In genomic region chr2:130382313-130382917, GRCh38 we compare ENCODE assay signal across 26 cellular contexts. TPM values are rescaled to one million over a fixed set of nuclear protein-coding genes. Genes with fewer than 3 reads are reported as not detected.
DNase-seq lines count a peak whose midpoint lies in the region; ATAC-seq, FAIRE-seq and TF ChIP-seq lines count a peak whose summit lies in the region.
"Had no signal": no experiment of that assay in that cellular context is flagged by ENCODE, and none has a peak within 500 bp of the region (broad histone marks: within the 10 kb centered on the region; RNA-seq: fewer than 3 reads in every experiment).

No MANE protein-coding gene starts in this region.

- H3K9ac ChIP-seq in K562 (ENCODE audit: insufficient read depth in 1 of 2, low read depth in 2 of 2, low read length in 2 of 2) (no peak overlapping the region), HepG2 (ENCODE audit: insufficient read depth, low read depth, low read length) (no peak overlapping the region)

- H3K27ac ChIP-seq in K562 (ENCODE audit: extremely low read depth, low read depth, low read length) (no peak overlapping the region), HepG2 (ENCODE audit: extremely low read length, insufficient read depth, low read length) (no peak overlapping the region)
- H3K27ac ChIP-seq: C4-2B, HL-60, Peyer's patch, SK-N-MC had no signal

- WGBS in K562 (ENCODE audit: insufficient coverage, low coverage, missing lambda C conversion rate) = 91% methylated on average over 8 of the region's 8 CpGs
- WGBS in HepG2 (ENCODE audit: low lambda C conversion rate) = 35% methylated on average over 7 of the region's 8 CpGs

- TF ChIP-seq POLR2A in K562 (conservative IDR thresholded peaks at IDR 0.05) = no peak
- no peak for TF ChIP-seq POLR2A in HepG2 (IDR thresholded peaks at IDR 0.05; ENCODE audit: insufficient read depth in 1 of 2, low read depth in 2 of 2, low read length in 2 of 2)

- no peaks in the 10 kb centered on the region for H3K36me3 Mint-ChIP-seq in natural killer cell
- H3K36me3 Mint-ChIP-seq in natural killer cell treated with Interleukin-12 subunit alpha and Interleukin-12 subunit beta and Interleukin-15 and Interleukin-18, amount 100 ng/mL, for 72 hours = no peaks in the 10 kb centered on the region
- peaks cover 38% of the 10 kb centered on the region for H3K36me3 Mint-ChIP-seq in stimulated activated memory B cell treated with anti-CD40 and anti-IgM and Interleukin-4, amounts not matched to agents 10 μg/mL and 1 μg/mL and 100 μg/mL, for 72 hours

- H3K9me1 ChIP-seq in K562 (ENCODE audit: control insufficient read depth, insufficient read depth, low read length) = no peaks in the 10 kb centered on the region

- H3K27me3 Mint-ChIP-seq in natural killer cell (ENCODE audit: low read depth in 2 of 2) = no peaks in the 10 kb centered on the region
- no peaks in the 10 kb centered on the region for H3K27me3 Mint-ChIP-seq in natural killer cell treated with Interleukin-12 subunit alpha and Interleukin-12 subunit beta and Interleukin-15 and Interleukin-18, amount 100 ng/mL, for 72 hours
- H3K27me3 Mint-ChIP-seq in stimulated activated memory B cell treated with anti-CD40 and anti-IgM and Interleukin-4, amounts not matched to agents 10 μg/mL and 1 μg/mL and 100 μg/mL, for 72 hours = no peaks in the 10 kb centered on the region

- H3K27ac Mint-ChIP-seq in natural killer cell = peak overlapping the region; percentile 73 to 74
- H3K27ac Mint-ChIP-seq in natural killer cell treated with Interleukin-12 subunit alpha and Interleukin-12 subunit beta and Interleukin-15 and Interleukin-18, amount 100 ng/mL, for 72 hours = no peak overlapping the region
- H3K27ac Mint-ChIP-seq in stimulated activated memory B cell treated with anti-CD40 and anti-IgM and Interleukin-4, amounts not matched to agents 10 μg/mL and 1 μg/mL and 100 μg/mL, for 72 hours = peak overlapping the region; percentile 64
- H3K27ac Mint-ChIP-seq: HFFc6 had no signal

- H3K36me3 ChIP-seq in K562 (ENCODE audit: control insufficient read depth, insufficient read depth, low read length) (no peaks in the 10 kb centered on the region), HepG2 (replicated peaks in 1 of 2; ENCODE audit: control insufficient read depth in 1 of 2, insufficient read depth in 2 of 2, low read length in 2 of 2) (no peaks in the 10 kb centered on the region)
- H3K36me3 ChIP-seq: HAP-1, Peyer's patch had no signal

- BruUV-seq in K562 (replicated peaks; lab: Mats Ljungman, UMichigan) = no TSS peak
- BruUV-seq in HepG2 (replicated peaks; lab: Mats Ljungman, UMichigan) = no TSS peak

- H3K4me1 Mint-ChIP-seq in natural killer cell = peaks cover 47 to 81% of the 10 kb centered on the region in 2 donors
- peaks cover 19 to 35% of the 10 kb centered on the region in 2 donors for H3K4me1 Mint-ChIP-seq in natural killer cell treated with Interleukin-12 subunit alpha and Interleukin-12 subunit beta and Interleukin-15 and Interleukin-18, amount 100 ng/mL, for 72 hours (ENCODE audit: low read depth in 2 of 2)
- H3K4me1 Mint-ChIP-seq in stimulated activated memory B cell treated with anti-CD40 and anti-IgM and Interleukin-4, amounts not matched to agents 10 μg/mL and 1 μg/mL and 100 μg/mL, for 72 hours = peaks cover 71% of the 10 kb centered on the region

- CTCF ChIA-PET in K562 (lab: Yijun Ruan, JAX; ENCODE audit: low intra/inter-chr PET ratio) = no interaction called here
- CTCF ChIA-PET in HepG2 (lab: Yijun Ruan, JAX; ENCODE audit: low intra/inter-chr PET ratio, low total read pairs) = no interaction called here

- H2AFZ ChIP-seq in K562 (ENCODE audit: low read depth, low read length) = no peak overlapping the region
- no peak overlapping the region for H2AFZ ChIP-seq in HepG2 (ENCODE audit: low read length)

- TF ChIP-seq RAD21 in K562 (CRISPR knock-in tag; conservative IDR thresholded peaks at IDR 0.05 in 1 of 2, IDR thresholded peaks at IDR 0.05 in 1 of 2) (no peak), HepG2 (CRISPR knock-in tag; IDR thresholded peaks at IDR 0.05) (no peak)

- TF ChIP-seq EP300 in K562 (IDR thresholded peaks at IDR 0.05; ENCODE audit: low read length) (no peak), HepG2 (IDR thresholded peaks at IDR 0.05; ENCODE audit: low read depth in 2 of 2, low read length in 2 of 2) (no peak), HepG2 (CRISPR knock-in tag; IDR thresholded peaks at IDR 0.05; ENCODE audit: borderline replicate concordance) (no peak)

- H3K27me3 ChIP-seq in K562 (ENCODE audit: control insufficient read depth in 2 of 2, insufficient read depth in 2 of 2, low read length in 2 of 2) = no peaks in the 10 kb centered on the region
- H3K27me3 ChIP-seq in HepG2 (ENCODE audit: control insufficient read depth in 1 of 2, insufficient read depth in 2 of 2, low read length in 2 of 2) = peaks cover 4 to 28% of the 10 kb centered on the region in 2 experiments
- H3K27me3 ChIP-seq: Peyer's patch had no signal

- H3K4me3 ChIP-seq in K562 (no peak overlapping the region), HepG2 (replicated peaks in 1 of 3; ENCODE audit: insufficient read depth in 1 of 3, low read depth in 2 of 3, low read length in 3 of 3) (no peak overlapping the region)
- H3K4me3 ChIP-seq: HAP-1, Peyer's patch, SK-N-MC had no signal

- ATAC-seq in natural killer cell = no peak
- no peak for ATAC-seq in natural killer cell treated with Interleukin-12 subunit alpha and Interleukin-12 subunit beta and Interleukin-15 and Interleukin-18, amount 100 ng/mL, for 72 hours
- ATAC-seq in K562 = no peak
- no peak for ATAC-seq in HepG2
- ATAC-seq in stimulated activated memory B cell treated with anti-CD40 and anti-IgM and Interleukin-4, amounts not matched to agents 10 μg/mL and 1 μg/mL and 100 μg/mL, for 72 hours = no peak
- ATAC-seq in Right ventricle myocardium superior (ENCODE audit: poor library complexity) = no peak

- in situ Hi-C loops in K562 (cut with MboI) = loop anchor here (25.0 kb wide), 1 partner anchor 205 kb away; the partner anchor contains the start of gene CFC1
- in situ Hi-C loops in HepG2 (cut with HindIII; ENCODE audit: extremely low pct_ligation_motif_present, low pct_unique_long_range_greater_than_20kb) = no loop called here

- intact Hi-C loops in natural killer cell (cut with micrococcal nuclease) (no loop called here), K562 (cut with micrococcal nuclease) (no loop called here), HepG2 (cut with micrococcal nuclease; ENCODE audit: unreplicated experiment) (no loop called here), Right ventricle myocardium superior (cut with DNase I) (no loop called here)

- no peak overlapping the region for H3K4me2 ChIP-seq in K562 (ENCODE audit: insufficient read depth, low read length)
- no peak overlapping the region for H3K4me2 ChIP-seq in HepG2 (ENCODE audit: low read depth, low read length)

- no peak overlapping the region for H3K4me3 Mint-ChIP-seq in natural killer cell
- no peak overlapping the region for H3K4me3 Mint-ChIP-seq in natural killer cell treated with Interleukin-12 subunit alpha and Interleukin-12 subunit beta and Interleukin-15 and Interleukin-18, amount 100 ng/mL, for 72 hours
- no peak overlapping the region for H3K4me3 Mint-ChIP-seq in stimulated activated memory B cell treated with anti-CD40 and anti-IgM and Interleukin-4, amounts not matched to agents 10 μg/mL and 1 μg/mL and 100 μg/mL, for 72 hours
- H3K4me3 Mint-ChIP-seq: HFFc6 had no signal

- H3K4me1 ChIP-seq in K562 (replicated peaks in 1 of 2; ENCODE audit: control insufficient read depth in 2 of 2, insufficient read depth in 2 of 2, low read length in 2 of 2) = peaks cover 19 to 41% of the 10 kb centered on the region in 2 experiments
- no peaks in the 10 kb centered on the region for H3K4me1 ChIP-seq in HepG2 (ENCODE audit: insufficient read depth, low read length)
- H3K4me1 ChIP-seq: HAP-1 had no signal

- H3K9me3 ChIP-seq in K562 (replicated peaks; ENCODE audit: control insufficient read depth, insufficient read depth, low read depth, low read length) (no peaks in the 10 kb centered on the region), HepG2 (ENCODE audit: low read length) (no peaks in the 10 kb centered on the region)
- H3K9me3 ChIP-seq: HAP-1, Peyer's patch had no signal

- no peaks in the 10 kb centered on the region; the same call in 2 of the 3 replicates for H3K79me2 ChIP-seq in K562 (ENCODE audit: control insufficient read depth, insufficient read depth, low read length)
- no peaks in the 10 kb centered on the region for H3K79me2 ChIP-seq in HepG2 (ENCODE audit: insufficient read depth, low read length)

- POLR2A ChIA-PET in K562 (lab: Yijun Ruan, JAX) = no interaction called here
- POLR2A ChIA-PET in HepG2 (lab: Yijun Ruan, JAX) = no interaction called here

- H3K9me3 Mint-ChIP-seq in natural killer cell = no peaks in the 10 kb centered on the region
- no peaks in the 10 kb centered on the region for H3K9me3 Mint-ChIP-seq in natural killer cell treated with Interleukin-12 subunit alpha and Interleukin-12 subunit beta and Interleukin-15 and Interleukin-18, amount 100 ng/mL, for 72 hours
- H3K9me3 Mint-ChIP-seq in stimulated activated memory B cell treated with anti-CD40 and anti-IgM and Interleukin-4, amounts not matched to agents 10 μg/mL and 1 μg/mL and 100 μg/mL, for 72 hours = no peaks in the 10 kb centered on the region
- H3K9me3 Mint-ChIP-seq: HFFc6 had no signal

- TF ChIP-seq CTCF in natural killer cell (IDR thresholded peaks at IDR 0.05) = no peak
- TF ChIP-seq CTCF in K562 (IDR thresholded peaks at IDR 0.05 in 2 of 3, conservative IDR thresholded peaks at IDR 0.05 in 1 of 3; ENCODE audit: insufficient read depth in 2 of 3, low read depth in 1 of 3, low read length in 3 of 3) = no peak
- no peak for TF ChIP-seq CTCF in HepG2 (CRISPR knock-in tag; IDR thresholded peaks at IDR 0.05)

- no peak for FAIRE-seq in K562 (lab: Jason Lieb, UNC)
- no peak for FAIRE-seq in HepG2 (lab: Jason Lieb, UNC)
- FAIRE-seq: GM12892 had no signal

- no peak for DNase-seq in natural killer cell
- DNase-seq in natural killer cell treated with Interleukin-12 subunit alpha and Interleukin-12 subunit beta and Interleukin-15 and Interleukin-18, amount 100 ng/mL, for 72 hours (ENCODE audit: low spot score) = no peak
- no peak for DNase-seq in K562 (ENCODE audit: extremely low read depth in 1 of 4, low spot score in 3 of 4)
- DNase-seq in HepG2 (ENCODE audit: low spot score) = no peak
- DNase-seq in Right ventricle myocardium superior = no peak
- DNase-seq in NCI-H1092 treated with DMSO at 0.1 percent for 48 hours (lab: John Stamatoyannopoulos, UW) = no peak
- DNase-seq in 8988T = no peak
- DNase-seq: Calu3; DMS79 treated with DMSO at 0.1 percent for 48 hours; GOT3; HFFc6; NCI-H1105 treated with DMSO at 0.1 percent for 48 hours; NCI-H2029; NCI-H446 treated with DMSO at 0.1 percent for 48 hours; NCI-H526; NCI-H82; NK-92 treated with Interleukin-12 subunit alpha and Interleukin-12 subunit beta, amount 100 ng/mL, for 24 hours; OCI-M1; Peyer's patch; SIG-M5 had no signal

- H4K20me1 ChIP-seq in K562 (replicated peaks; ENCODE audit: control insufficient read depth, insufficient read depth, low read length) (no peaks in the 10 kb centered on the region), HepG2 (ENCODE audit: insufficient read depth, low read length) (no peaks in the 10 kb centered on the region)

RNA-seq across cellular contexts. Expression of gene PTPN18, which starts 26.6 kb away (rescaled TPM):
- 100 to 1,000 TPM; 189 to 194 (median 192) TPM for total RNA-seq in natural killer cell
- 100 to 1,000 TPM in 1 of 2 donors, 10 to 100 TPM in 1; 97.9 to 101 TPM for total RNA-seq in natural killer cell treated with Interleukin-12 subunit alpha and Interleukin-12 subunit beta and Interleukin-15 and Interleukin-18, amount 100 ng/mL, for 72 hours
- 213 and 354 TPM in 2 replicates for total RNA-seq in K562 (2011; cell fraction: chromatin; rRNA removed; ENCODE audit: low replicate concordance)
- total RNA-seq in K562 (2011; cell fraction: nucleolus; rRNA removed) = 191 TPM in 2 replicates
- 220 and 291 TPM in 2 replicates for total RNA-seq in K562 (2011; cell fraction: nucleoplasm; rRNA removed)
- 49.6 and 57.0 TPM in 2 replicates for total RNA-seq in K562 (2014; rRNA removed)
- total RNA-seq in K562 (2014; rRNA removed; fragmentation: Illumina TruSeq; extraction: Trizol) = 36.9 and 37.6 TPM in 2 replicates
- total RNA-seq in K562 (2015; rRNA removed; fragmentation: Illumina TruSeq; extraction: Trizol) = 35.2 and 38.5 TPM in 2 replicates
- 64.0 and 64.4 TPM in 2 replicates for total RNA-seq in K562 (2021)
- 51.0 and 58.7 TPM in 2 replicates for polyA plus RNA-seq in K562 (2011; rRNA removed)
- polyA plus RNA-seq in K562 (2011; cell fraction: cytosol; rRNA removed) = 53.2 and 74.2 TPM in 2 replicates
- polyA plus RNA-seq in K562 (2011; cell fraction: nucleus; rRNA removed) = 140 and 232 TPM in 2 replicates
- 44.4 and 61.5 TPM in 2 replicates for polyA plus RNA-seq in K562 (2012)
- 79.5 and 90.7 TPM in 2 replicates for polyA plus RNA-seq in K562 (2014; fragmentation: Illumina TruSeq; extraction: Trizol)
- polyA plus RNA-seq in K562 (2014; fragmentation: Nextera tagmentation; extraction: Ambion mirVana) = 10 to 100 TPM; 11.6 to 19.3 TPM
- polyA plus RNA-seq in K562 (2014; rRNA removed) = 67.4 and 76.7 TPM in 2 replicates
- 42.3 and 45.7 TPM in 2 replicates for polyA minus RNA-seq in K562 (2011; rRNA and poly(A)+ RNA removed)
- polyA minus RNA-seq in K562 (2011; cell fraction: cytosol; rRNA and poly(A)+ RNA removed) = 31.4 and 33.8 TPM in 2 replicates
- 74.3 and 76.3 TPM in 2 replicates for polyA minus RNA-seq in K562 (2011; cell fraction: nucleus; rRNA and poly(A)+ RNA removed)
- total RNA-seq in HepG2 (2016; rRNA removed; fragmentation: Illumina TruSeq; extraction: Trizol) = 10.8 and 14.8 TPM in 2 replicates
- 8.0 and 13.0 TPM in 2 replicates for total RNA-seq in HepG2 (2016; cell fraction: cytosol; rRNA removed; fragmentation: Illumina TruSeq; extraction: Trizol; ENCODE audit: low read depth)
- total RNA-seq in HepG2 (2016; cell fraction: insoluble cytoplasmic fraction; rRNA removed; fragmentation: Illumina TruSeq; extraction: Trizol) = 7.6 and 15.8 TPM in 2 replicates
- 16.2 and 20.0 TPM in 2 replicates for total RNA-seq in HepG2 (2016; cell fraction: membrane; rRNA removed; fragmentation: Illumina TruSeq; extraction: Trizol)
- 20.9 and 28.1 TPM in 2 replicates for total RNA-seq in HepG2 (2016; cell fraction: nucleus; rRNA removed; fragmentation: Illumina TruSeq; extraction: Trizol)
- 39.5 and 39.6 TPM in 2 replicates for polyA plus RNA-seq in HepG2 (2011; rRNA removed)
- polyA plus RNA-seq in HepG2 (2011; cell fraction: cytosol; rRNA removed) = 19.5 and 25.1 TPM in 2 replicates
- polyA plus RNA-seq in HepG2 (2011; cell fraction: nucleus; rRNA removed) = 126 and 152 TPM in 2 replicates
- 18.3 and 19.5 TPM in 2 replicates for polyA plus RNA-seq in HepG2 (2012)
- 10.6 and 15.8 TPM in 2 replicates for polyA plus RNA-seq in HepG2 (2016; cell fraction: cytosol; fragmentation: Illumina TruSeq; extraction: Trizol; ENCODE audit: low read depth)
- polyA plus RNA-seq in HepG2 (2016; cell fraction: insoluble cytoplasmic fraction; fragmentation: Illumina TruSeq; extraction: Trizol; ENCODE audit: low read depth) = 14.2 and 24.0 TPM in 2 replicates
- 22.4 and 27.8 TPM in 2 replicates for polyA plus RNA-seq in HepG2 (2016; cell fraction: membrane; fragmentation: Illumina TruSeq; extraction: Trizol; ENCODE audit: low read depth)
- polyA plus RNA-seq in HepG2 (2016; cell fraction: nucleus; fragmentation: Illumina TruSeq; extraction: Trizol; ENCODE audit: insufficient read depth, low read depth) = 91.6 and 101 TPM in 2 replicates
- polyA minus RNA-seq in HepG2 (2011; rRNA and poly(A)+ RNA removed; ENCODE audit: low replicate concordance) = 47.1 and 49.5 TPM in 2 replicates
- polyA minus RNA-seq in HepG2 (2011; cell fraction: cytosol; rRNA and poly(A)+ RNA removed) = 13.8 and 15.2 TPM in 2 replicates
- 62.4 and 69.0 TPM in 2 replicates for polyA minus RNA-seq in HepG2 (2011; cell fraction: nucleus; rRNA and poly(A)+ RNA removed)
- total RNA-seq in Right ventricle myocardium superior = 15.7 TPM

RNA-seq across cellular contexts. Expression of gene IMP4, which starts 39.7 kb away (rescaled TPM):
- total RNA-seq in natural killer cell = 10 to 100 TPM; 60.5 to 80.6 (median 72.9) TPM
- 100 to 1,000 TPM in 1 of 2 donors, 10 to 100 TPM in 1; 94.1 to 198 TPM for total RNA-seq in natural killer cell treated with Interleukin-12 subunit alpha and Interleukin-12 subunit beta and Interleukin-15 and Interleukin-18, amount 100 ng/mL, for 72 hours
- 74.0 and 256 TPM in 2 replicates for total RNA-seq in K562 (2011; cell fraction: chromatin; rRNA removed; ENCODE audit: low replicate concordance)
- 209 and 220 TPM in 2 replicates for total RNA-seq in K562 (2011; cell fraction: nucleolus; rRNA removed)
- 139 and 147 TPM in 2 replicates for total RNA-seq in K562 (2011; cell fraction: nucleoplasm; rRNA removed)
- total RNA-seq in K562 (2014; rRNA removed) = 187 and 239 TPM in 2 replicates
- 42.1 and 52.9 TPM in 2 replicates for total RNA-seq in K562 (2014; rRNA removed; fragmentation: Illumina TruSeq; extraction: Trizol)
- total RNA-seq in K562 (2015; rRNA removed; fragmentation: Illumina TruSeq; extraction: Trizol) = 97.8 and 103 TPM in 2 replicates
- total RNA-seq in K562 (2021) = 164 and 167 TPM in 2 replicates
- 127 and 158 TPM in 2 replicates for polyA plus RNA-seq in K562 (2011; rRNA removed)
- polyA plus RNA-seq in K562 (2011; cell fraction: cytosol; rRNA removed) = 271 and 517 TPM in 2 replicates
- polyA plus RNA-seq in K562 (2011; cell fraction: nucleus; rRNA removed) = 407 and 557 TPM in 2 replicates
- 134 and 149 TPM in 2 replicates for polyA plus RNA-seq in K562 (2012)
- polyA plus RNA-seq in K562 (2014; fragmentation: Illumina TruSeq; extraction: Trizol) = 100.0 and 155 TPM in 2 replicates
- polyA plus RNA-seq in K562 (2014; fragmentation: Nextera tagmentation; extraction: Ambion mirVana) = 10 to 100 TPM; 35.4 to 53.3 TPM
- 209 and 231 TPM in 2 replicates for polyA plus RNA-seq in K562 (2014; rRNA removed)
- 51.7 and 70.1 TPM in 2 replicates for polyA minus RNA-seq in K562 (2011; rRNA and poly(A)+ RNA removed)
- polyA minus RNA-seq in K562 (2011; cell fraction: cytosol; rRNA and poly(A)+ RNA removed) = 78.1 and 83.2 TPM in 2 replicates
- 115 and 121 TPM in 2 replicates for polyA minus RNA-seq in K562 (2011; cell fraction: nucleus; rRNA and poly(A)+ RNA removed)
- 142 and 153 TPM in 2 replicates for total RNA-seq in HepG2 (2016; rRNA removed; fragmentation: Illumina TruSeq; extraction: Trizol)
- 85.2 and 85.6 TPM in 2 replicates for total RNA-seq in HepG2 (2016; cell fraction: cytosol; rRNA removed; fragmentation: Illumina TruSeq; extraction: Trizol; ENCODE audit: low read depth)
- 148 and 152 TPM in 2 replicates for total RNA-seq in HepG2 (2016; cell fraction: insoluble cytoplasmic fraction; rRNA removed; fragmentation: Illumina TruSeq; extraction: Trizol)
- total RNA-seq in HepG2 (2016; cell fraction: membrane; rRNA removed; fragmentation: Illumina TruSeq; extraction: Trizol) = 114 and 119 TPM in 2 replicates
- total RNA-seq in HepG2 (2016; cell fraction: nucleus; rRNA removed; fragmentation: Illumina TruSeq; extraction: Trizol) = 83.0 and 87.0 TPM in 2 replicates
- polyA plus RNA-seq in HepG2 (2011; rRNA removed) = 158 and 167 TPM in 2 replicates
- 161 and 264 TPM in 2 replicates for polyA plus RNA-seq in HepG2 (2011; cell fraction: cytosol; rRNA removed)
- polyA plus RNA-seq in HepG2 (2011; cell fraction: nucleus; rRNA removed) = 321 and 379 TPM in 2 replicates
- 91.4 and 129 TPM in 2 replicates for polyA plus RNA-seq in HepG2 (2012)
- polyA plus RNA-seq in HepG2 (2016; cell fraction: cytosol; fragmentation: Illumina TruSeq; extraction: Trizol; ENCODE audit: low read depth) = 122 and 142 TPM in 2 replicates
- 167 and 186 TPM in 2 replicates for polyA plus RNA-seq in HepG2 (2016; cell fraction: insoluble cytoplasmic fraction; fragmentation: Illumina TruSeq; extraction: Trizol; ENCODE audit: low read depth)
- 126 and 131 TPM in 2 replicates for polyA plus RNA-seq in HepG2 (2016; cell fraction: membrane; fragmentation: Illumina TruSeq; extraction: Trizol; ENCODE audit: low read depth)
- polyA plus RNA-seq in HepG2 (2016; cell fraction: nucleus; fragmentation: Illumina TruSeq; extraction: Trizol; ENCODE audit: insufficient read depth, low read depth) = 177 and 185 TPM in 2 replicates
- polyA minus RNA-seq in HepG2 (2011; rRNA and poly(A)+ RNA removed; ENCODE audit: low replicate concordance) = 143 and 197 TPM in 2 replicates
- polyA minus RNA-seq in HepG2 (2011; cell fraction: cytosol; rRNA and poly(A)+ RNA removed) = 41.3 and 41.8 TPM in 2 replicates
- 91.3 and 103 TPM in 2 replicates for polyA minus RNA-seq in HepG2 (2011; cell fraction: nucleus; rRNA and poly(A)+ RNA removed)
- 60.2 TPM for total RNA-seq in Right ventricle myocardium superior

Comparison
In these comparisons a context has a peak if more than half of its experiments do, and no peak if none do; other contexts are left out.
1. H3K27ac Mint-ChIP-seq: peak in natural killer cell (2 of 2) and stimulated activated memory B cell treated with anti-CD40 and anti-IgM and Interleukin-4, amounts not matched to agents 10 μg/mL and 1 μg/mL and 100 μg/mL, for 72 hours (single experiment); none in natural killer cell treated with Interleukin-12 subunit alpha and Interleukin-12 subunit beta and Interleukin-15 and Interleukin-18, amount 100 ng/mL, for 72 hours (0 of 2).